ENCODE assay signal across 12 cellular contexts in the genomic region with DNA sequence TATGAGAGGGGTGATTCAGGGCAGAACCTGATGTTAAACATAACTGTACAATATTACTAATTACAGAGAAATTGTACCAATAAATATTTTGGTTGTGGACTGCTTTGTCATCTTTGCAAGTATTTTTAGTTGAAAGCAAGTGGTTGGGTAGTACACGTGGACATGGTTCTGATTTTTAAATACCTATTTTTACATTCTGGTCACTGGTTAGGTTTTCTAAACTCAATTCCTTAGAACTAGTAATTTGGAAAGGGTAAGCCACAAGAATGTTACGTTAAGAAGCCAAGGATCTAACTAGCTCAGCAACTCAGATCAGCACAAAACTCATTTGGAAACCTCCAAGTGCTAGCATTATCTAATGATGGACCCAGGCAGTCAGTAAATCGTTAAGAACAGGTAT. TPM values are rescaled to one million over a fixed set of nuclear protein-coding genes. Genes with fewer than 3 reads are reported as not detected.
DNase-seq lines count a peak whose midpoint lies in the region; ATAC-seq and TF ChIP-seq lines count a peak whose summit lies in the region.
"Had no signal": no experiment of that assay in that cellular context is flagged by ENCODE, and none has a peak within 500 bp of the region (broad histone marks: within the 10 kb centered on the region; RNA-seq: fewer than 3 reads in every experiment).

No MANE protein-coding gene starts in this region.

- no peak overlapping the region for H3K4me3 Mint-ChIP-seq in CD8-positive, alpha-beta T cell
- peak overlapping the region; percentile 8 to 96 (median 82) for H3K4me3 Mint-ChIP-seq in IgD-negative memory B cell
- peak overlapping the region; percentile 36 for H3K4me3 Mint-ChIP-seq in osteocyte (ENCODE audit: unreplicated experiment)
- no peak overlapping the region for H3K4me3 Mint-ChIP-seq in activated CD8-positive, alpha-beta memory T cell treated with anti-CD3 and anti-CD28 coated beads, Interleukin-2, amount 10 ng/mL, durations not matched to agents 7 days and 5 days

- H3K27ac ChIP-seq in CD8-positive, alpha-beta T cell (ENCODE audit: low read depth, low read length): no peak overlapping the region
- peak overlapping the region in 48 of 59 donors; percentile 9 to 96 (median 89) for H3K27ac ChIP-seq in dorsolateral prefrontal cortex

- CTCF ChIA-PET in CD8-positive, alpha-beta T cell (lab: Charles Lee): no interaction called here
- CTCF ChIA-PET in activated CD8-positive, alpha-beta memory T cell treated with anti-CD3 and anti-CD28 coated beads, Interleukin-2, amount 10 ng/mL, durations not matched to agents 7 days and 5 days (lab: Charles Lee): no interaction called here

- TF ChIP-seq CTCF in CD8-positive, alpha-beta T cell (IDR thresholded peaks at IDR 0.05): no peak
- TF ChIP-seq CTCF in dorsolateral prefrontal cortex (IDR thresholded peaks at IDR 0.05 in 54 of 56, conservative IDR thresholded peaks at IDR 0.05 in 2 of 56; ENCODE audit: low read depth in 1 of 56, partially characterized antibody in 56 of 56) (no peak), osteocyte (IDR thresholded peaks at IDR 0.05) (no peak)

- peaks cover 13% of the 10 kb centered on the region for H3K36me3 Mint-ChIP-seq in CD8-positive, alpha-beta T cell
- H3K36me3 Mint-ChIP-seq in IgD-negative memory B cell (peaks cover 5% of the 10 kb centered on the region), osteocyte (ENCODE audit: unreplicated experiment) (peaks cover 13% of the 10 kb centered on the region)
- peaks cover 6% of the 10 kb centered on the region for H3K36me3 Mint-ChIP-seq in activated CD8-positive, alpha-beta memory T cell treated with anti-CD3 and anti-CD28 coated beads, Interleukin-2, amount 10 ng/mL, durations not matched to agents 7 days and 5 days

- POLR2A ChIA-PET in CD8-positive, alpha-beta T cell (lab: Charles Lee): no interaction called here

- H3K4me1 Mint-ChIP-seq in CD8-positive, alpha-beta T cell (ENCODE audit: low read depth): peaks cover 27% of the 10 kb centered on the region
- H3K4me1 Mint-ChIP-seq in IgD-negative memory B cell (peaks cover 22 to 32% (median 27%) of the 10 kb centered on the region in 3 donors), osteocyte (ENCODE audit: unreplicated experiment) (peaks cover 46% of the 10 kb centered on the region)
- H3K4me1 Mint-ChIP-seq in activated CD8-positive, alpha-beta memory T cell treated with anti-CD3 and anti-CD28 coated beads, Interleukin-2, amount 10 ng/mL, durations not matched to agents 7 days and 5 days: peaks cover 26% of the 10 kb centered on the region

- H3K36me3 ChIP-seq in CD8-positive, alpha-beta T cell (ENCODE audit: insufficient read depth, low read length): no peaks in the 10 kb centered on the region

- DNase-seq in CD8-positive, alpha-beta T cell: no peak
- DNase-seq in dorsolateral prefrontal cortex (no peak), osteocyte (ENCODE audit: extremely low spot score, unreplicated experiment) (no peak), HuH-7.5 (ENCODE audit: low spot score) (no peak), head of caudate nucleus (no peak)
- DNase-seq in activated CD8-positive, alpha-beta memory T cell treated with anti-CD3 and anti-CD28 coated beads, Interleukin-2, amount 10 ng/mL, durations not matched to agents 7 days and 5 days: no peak
- DNase-seq: aorta, GOT3, Karpas-422, right cardiac atrium had no signal

- intact Hi-C loops in CD8-positive, alpha-beta T cell (cut with DNase I, micrococcal nuclease): loop anchor here in 1 of 2 experiments (5.0 to 10.0 kb wide), 3 partner anchors 137 to 1566 kb away; partner anchors contain the start of gene MED23
- intact Hi-C loops in dorsolateral prefrontal cortex (cut with DNase I): loop anchor here (5.0 kb wide), 3 partner anchors 38 to 123 kb away; partner anchors contain the start of gene AKAP7 (in 1 of the 2)
- intact Hi-C loops in head of caudate nucleus (cut with DNase I): loop anchor here (5.0 kb wide), 3 partner anchors 43 to 173 kb away; partner anchors contain the start of gene AKAP7

- no peak for ATAC-seq in CD8-positive, alpha-beta T cell
- ATAC-seq in GM18867 (IDR thresholded peaks at IDR 0.05; ENCODE audit: unreplicated experiment): no peak
- no peak for ATAC-seq in activated CD8-positive, alpha-beta memory T cell treated with anti-CD3 and anti-CD28 coated beads, Interleukin-2, amount 10 ng/mL, durations not matched to agents 7 days and 5 days
- ATAC-seq: right cardiac atrium had no signal

- peaks cover 10% of the 10 kb centered on the region for H3K4me1 ChIP-seq in CD8-positive, alpha-beta T cell (ENCODE audit: insufficient read depth, low read length)

- H3K27me3 Mint-ChIP-seq in CD8-positive, alpha-beta T cell (ENCODE audit: low read depth): no peaks in the 10 kb centered on the region
- no peaks in the 10 kb centered on the region for H3K27me3 Mint-ChIP-seq in IgD-negative memory B cell
- no peaks in the 10 kb centered on the region for H3K27me3 Mint-ChIP-seq in osteocyte (ENCODE audit: unreplicated experiment)
- peaks cover 14% of the 10 kb centered on the region for H3K27me3 Mint-ChIP-seq in activated CD8-positive, alpha-beta memory T cell treated with anti-CD3 and anti-CD28 coated beads, Interleukin-2, amount 10 ng/mL, durations not matched to agents 7 days and 5 days

- no peaks in the 10 kb centered on the region for H3K27me3 ChIP-seq in CD8-positive, alpha-beta T cell (ENCODE audit: insufficient read depth, low read length)
- H3K27me3 ChIP-seq in dorsolateral prefrontal cortex: no peaks in the 10 kb centered on the region

- no peak overlapping the region for H3K4me3 ChIP-seq in CD8-positive, alpha-beta T cell (ENCODE audit: low read depth, low read length)
- peak overlapping the region in 55 of 59 donors; percentile 4 to 99 (median 93) for H3K4me3 ChIP-seq in dorsolateral prefrontal cortex

- H3K9me3 ChIP-seq in CD8-positive, alpha-beta T cell (ENCODE audit: low read length): peaks cover 4% of the 10 kb centered on the region

- peak overlapping the region; percentile 25 for H3K27ac Mint-ChIP-seq in CD8-positive, alpha-beta T cell
- peak overlapping the region; percentile 36 to 57 (median 48) for H3K27ac Mint-ChIP-seq in IgD-negative memory B cell
- peak overlapping the region; percentile 88 for H3K27ac Mint-ChIP-seq in osteocyte (ENCODE audit: unreplicated experiment)
- H3K27ac Mint-ChIP-seq in activated CD8-positive, alpha-beta memory T cell treated with anti-CD3 and anti-CD28 coated beads, Interleukin-2, amount 10 ng/mL, durations not matched to agents 7 days and 5 days: no peak overlapping the region

- peaks cover 16% of the 10 kb centered on the region for H3K9me3 Mint-ChIP-seq in CD8-positive, alpha-beta T cell
- H3K9me3 Mint-ChIP-seq in IgD-negative memory B cell (peaks cover 0 to 7% (median 2%) of the 10 kb centered on the region in 3 donors), osteocyte (ENCODE audit: unreplicated experiment) (peaks cover 13% of the 10 kb centered on the region)
- peaks cover under 1% of the 10 kb centered on the region for H3K9me3 Mint-ChIP-seq in activated CD8-positive, alpha-beta memory T cell treated with anti-CD3 and anti-CD28 coated beads, Interleukin-2, amount 10 ng/mL, durations not matched to agents 7 days and 5 days (ENCODE audit: low read depth)

RNA-seq across cellular contexts. Expression of gene EPB41L2, which starts 2.7 kb away (rescaled TPM):
- total RNA-seq in CD8-positive, alpha-beta T cell: 10 to 100 TPM; 11.0 to 12.0 TPM
- 21.2 TPM for polyA plus RNA-seq in IgD-negative memory B cell
- 100 to 1,000 TPM; 223 to 458 (median 339) TPM for total RNA-seq in dorsolateral prefrontal cortex
- total RNA-seq in osteocyte: 65.3 and 67.5 TPM in 2 replicates
- total RNA-seq in activated CD8-positive, alpha-beta memory T cell treated with anti-CD3 and anti-CD28 coated beads, Interleukin-2, amount 10 ng/mL, durations not matched to agents 7 days and 5 days: 10 to 100 TPM; 32.8 to 58.0 TPM

Comparison
In these comparisons a context has a peak if more than half of its experiments do, and no peak if none do; other contexts are left out.
1. H3K4me3 Mint-ChIP-seq: peak in IgD-negative memory B cell (4 of 4) and osteocyte (single experiment); none in CD8-positive, alpha-beta T cell (single experiment) and activated CD8-positive, alpha-beta memory T cell treated with anti-CD3 and anti-CD28 coated beads, Interleukin-2, amount 10 ng/mL, durations not matched to agents 7 days and 5 days (single experiment).